In the genomic region with DNA sequence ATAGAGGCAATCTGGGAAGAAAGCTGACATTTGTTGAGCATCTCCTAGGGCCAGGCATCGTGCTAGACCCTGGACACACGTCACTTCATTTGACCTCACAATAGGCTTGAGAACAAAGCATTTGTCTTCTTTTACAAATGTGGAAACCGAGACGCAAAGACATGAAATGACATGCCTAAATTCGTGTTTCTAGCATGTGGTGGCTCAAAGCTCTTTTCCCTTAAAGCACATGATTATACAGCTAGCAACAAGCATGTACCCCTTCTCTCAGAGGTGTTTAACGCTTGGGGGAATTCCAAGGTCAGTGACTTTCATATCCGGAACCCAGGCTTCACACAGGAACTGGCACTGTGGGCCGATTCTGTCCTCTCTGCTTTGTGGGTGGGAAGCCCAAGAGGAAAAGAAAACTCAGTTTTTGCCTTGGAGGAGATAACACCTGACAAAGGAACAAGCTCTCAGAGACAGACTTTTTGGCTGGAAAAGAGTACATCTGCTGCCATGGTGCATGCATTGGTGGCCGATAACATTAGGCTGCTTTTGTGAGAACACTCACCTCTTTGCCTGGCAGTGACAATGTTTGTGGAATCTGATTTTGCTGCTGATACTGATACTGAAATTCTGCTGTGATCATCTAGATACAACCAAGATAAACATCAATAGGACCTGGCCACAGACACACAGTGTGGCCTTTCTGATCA, we compare ENCODE assay signal across 9 cellular contexts. TPM values are rescaled to one million over a fixed set of nuclear protein-coding genes. Genes with fewer than 3 reads are reported as not detected.
A peak's percentile ranks its signal among the peaks of the same experiment; 100 is the strongest.
DNase-seq lines count a peak whose midpoint lies in the region; TF ChIP-seq lines count a peak whose summit lies in the region.
"Had no signal": no experiment of that assay in that cellular context is flagged by ENCODE, and none has a peak within 500 bp of the region (broad histone marks: within the 10 kb centered on the region; RNA-seq: fewer than 3 reads in every experiment).

No MANE protein-coding gene starts in this region.

- H2AFZ ChIP-seq in mammary epithelial cell (ENCODE audit: low read depth, low read length) (peak overlapping the region; percentile 22), OCI-LY7 (ENCODE audit: low read length) (peak overlapping the region; percentile 72)

- H3K27me3 ChIP-seq in mammary epithelial cell (ENCODE audit: insufficient read depth, low read length) (no peaks in the 10 kb centered on the region), vagina (no peaks in the 10 kb centered on the region)

- H3K79me2 ChIP-seq in mammary epithelial cell (ENCODE audit: insufficient read depth, low read length) (no peaks in the 10 kb centered on the region), OCI-LY7 (ENCODE audit: insufficient read depth, low read depth, low read length) (no peaks in the 10 kb centered on the region)

- H3K36me3 Mint-ChIP-seq in MCF 10A (ENCODE audit: insufficient read depth, unreplicated experiment): no peaks in the 10 kb centered on the region

- no peaks in the 10 kb centered on the region for H3K4me1 Mint-ChIP-seq in MCF 10A (ENCODE audit: insufficient read depth, unreplicated experiment)

- H3K4me1 ChIP-seq in mammary epithelial cell (ENCODE audit: insufficient read depth, low read length) (no peaks in the 10 kb centered on the region), OCI-LY7 (ENCODE audit: insufficient read depth, low read length, poor library complexity, severe bottlenecking) (peaks cover 31% of the 10 kb centered on the region), vagina (no peaks in the 10 kb centered on the region)

- 78% methylated on average over 8 of the region's 9 CpGs for WGBS in mammary epithelial cell (ENCODE audit: low coverage, missing lambda C conversion rate)

- H3K27ac Mint-ChIP-seq in MCF 10A (ENCODE audit: low read depth, unreplicated experiment): no peak overlapping the region

- BruUV-seq in mammary epithelial cell (replicated peaks; lab: Mats Ljungman, UMichigan): no TSS peak
- BruUV-seq in MCF 10A (replicated peaks; lab: Mats Ljungman, UMichigan): no TSS peak
- BruUV-seq in OCI-LY7 (replicated peaks; lab: Mats Ljungman, UMichigan): no TSS peak

- TF ChIP-seq CTCF in mammary epithelial cell (conservative IDR thresholded peaks at IDR 0.05 in 1 of 2, IDR thresholded peaks at IDR 0.05 in 1 of 2; ENCODE audit: extremely low read depth in 1 of 2, insufficient read depth in 1 of 2, low read depth in 1 of 2, low read length in 2 of 2): no peak
- no peak for TF ChIP-seq CTCF in MCF 10A (IDR thresholded peaks at IDR 0.05; ENCODE audit: unreplicated experiment)
- TF ChIP-seq CTCF in OCI-LY7 (conservative IDR thresholded peaks at IDR 0.05; ENCODE audit: low read length): no peak
- no peak for TF ChIP-seq CTCF in vagina (IDR thresholded peaks at IDR 0.05)

- H3K4me2 ChIP-seq in mammary epithelial cell (ENCODE audit: insufficient read depth, low read depth, low read length) (no peak overlapping the region), OCI-LY7 (ENCODE audit: low read length) (peak overlapping the region; percentile 14)

- H3K36me3 ChIP-seq in mammary epithelial cell (ENCODE audit: insufficient read depth, low read length) (no peaks in the 10 kb centered on the region), OCI-LY7 (ENCODE audit: insufficient read depth, low read length) (no peaks in the 10 kb centered on the region), vagina (no peaks in the 10 kb centered on the region)

- H3K4me3 ChIP-seq in mammary epithelial cell (replicated peaks in 1 of 3; ENCODE audit: insufficient read depth in 1 of 3, low read depth in 2 of 3, low read length in 3 of 3) (no peak overlapping the region), OCI-LY7 (ENCODE audit: low read depth, low read length, poor library complexity, severe bottlenecking) (no peak overlapping the region), vagina (no peak overlapping the region)

- intact Hi-C loops in mammary epithelial cell (cut with micrococcal nuclease) (loop anchor here (5.0 kb wide), 1 partner anchor 178 kb away; no protein-coding TSS in a partner anchor), MCF 10A (cut with micrococcal nuclease) (loop anchor here (5.0 to 10.0 kb wide), 2 partner anchors 167 to 196 kb away; partner anchors contain the start of gene CD58), OCI-LY7 (cut with micrococcal nuclease; ENCODE audit: unreplicated experiment) (no loop called here), vagina (cut with DNase I) (no loop called here)

- no peak overlapping the region for H3K27ac ChIP-seq in mammary epithelial cell (ENCODE audit: insufficient read depth, low read depth, low read length)
- H3K27ac ChIP-seq in OCI-LY7 (ENCODE audit: low read depth, low read length, poor library complexity, severe bottlenecking): peak overlapping the region; percentile 19
- H3K27ac ChIP-seq in vagina: peak overlapping the region; percentile 16

- no peaks in the 10 kb centered on the region for H3K9me2 ChIP-seq in OCI-LY7 (ENCODE audit: insufficient read depth, low read length)

- POLR2A ChIA-PET in MCF 10A (lab: Yijun Ruan, JAX): interaction anchor here (0.5 to 1.7 kb wide), 4 partner anchors 11 to 317 kb away, joined by 3 to 5 read pairs (median 4); no protein-coding TSS in a partner anchor
- POLR2A ChIA-PET in OCI-LY7 (lab: Charles Lee): interaction anchor here (1.2 kb wide), 1 partner anchor 13 kb away, joined by 3 read pairs; no protein-coding TSS in a partner anchor

- H3K27me3 Mint-ChIP-seq in MCF 10A (ENCODE audit: insufficient read depth, unreplicated experiment): peaks cover 11% of the 10 kb centered on the region

- CTCF ChIA-PET in mammary epithelial cell (lab: Charles Lee; ENCODE audit: low non-redundant PET) (interaction anchor here (0.5 to 0.6 kb wide), 2 partner anchors 81 to 138 kb away, joined by 3 to 4 read pairs; no protein-coding TSS in a partner anchor), MCF 10A (lab: Yijun Ruan, JAX) (interaction anchor here (0.6 to 4.6 kb wide), 23 partner anchors 8 to 548 kb away, joined by 3 to 59 read pairs (median 4); partner anchors contain the start of gene TTF2), OCI-LY7 (lab: Charles Lee; ENCODE audit: unreplicated experiment) (interaction anchor here (2.2 kb wide), 1 partner anchor 79 kb away, joined by 8 read pairs; no protein-coding TSS in a partner anchor)

- H3K4me3 Mint-ChIP-seq in MCF 10A (ENCODE audit: unreplicated experiment): no peak overlapping the region

- no peak overlapping the region for H3K9ac ChIP-seq in mammary epithelial cell (ENCODE audit: insufficient read depth, low read length)

- H3K9me3 ChIP-seq in mammary epithelial cell (replicated peaks; ENCODE audit: insufficient read depth, low read length) (peaks cover 16% of the 10 kb centered on the region), OCI-LY7 (ENCODE audit: low read length) (peaks cover 11% of the 10 kb centered on the region), vagina (peaks cover under 1% of the 10 kb centered on the region)

- dilution Hi-C loops in mammary epithelial cell (cut with HindIII; ENCODE audit: low sequenced_read_pairs): loop anchor here (25.0 kb wide), 1 partner anchor 323 kb away; the partner anchor contains the start of gene TTF2

- DNase-seq in mammary epithelial cell (peak; percentile 70), MCF 10A (ENCODE audit: unreplicated experiment) (no peak), OCI-LY7 (ENCODE audit: low spot score) (peak; percentile 23), vagina (ENCODE audit: extremely low spot score in 2 of 2) (no peak), retina (no peak), kidney glomerular epithelial cell (lab: John Stamatoyannopoulos, UW) (no peak), D341Med (ENCODE audit: low spot score) (no peak)
- peak; percentile 60 for DNase-seq in effector CD4-positive, alpha-beta T cell

- H4K20me1 ChIP-seq in mammary epithelial cell (ENCODE audit: insufficient read depth, low read length) (no peaks in the 10 kb centered on the region), OCI-LY7 (ENCODE audit: insufficient read depth, low read length) (no peaks in the 10 kb centered on the region)

- TF ChIP-seq POLR2A in vagina (IDR thresholded peaks at IDR 0.05): no peak

- H3K9me3 Mint-ChIP-seq in MCF 10A (ENCODE audit: unreplicated experiment): peaks cover 27% of the 10 kb centered on the region

- in situ Hi-C loops in mammary epithelial cell (cut with MboI; ENCODE audit: low sequenced_read_pairs in 2 of 2): loop anchor here in 1 of 2 donors (5.0 to 10.0 kb wide), 2 partner anchors 76 to 308 kb away; no protein-coding TSS in a partner anchor

RNA-seq across cellular contexts. Expression of gene CD2, which starts 15.4 kb away (rescaled TPM):
- total RNA-seq in mammary epithelial cell (not detected), MCF 10A (2022) (not detected in 2 replicates), OCI-LY7 (2022) (not detected in 2 replicates), vagina (8.3 TPM)
- not detected for polyA plus RNA-seq in mammary epithelial cell
- polyA minus RNA-seq in mammary epithelial cell: not detected
- total RNA-seq in OCI-LY7 (2014; rRNA removed; shearing (Covaris generic)): not detected in 2 replicates
- polyA plus RNA-seq: AG04450 had no signal

Comparison
In these comparisons a context has a peak if more than half of its experiments do, and no peak if none do; other contexts are left out.
1. DNase-seq: peak in mammary epithelial cell (single experiment), OCI-LY7 (single experiment) and effector CD4-positive, alpha-beta T cell (single experiment); none in MCF 10A (single experiment), vagina (0 of 2), retina (single experiment), kidney glomerular epithelial cell (single experiment) and D341Med (single experiment).
2. intact Hi-C loops: an anchor here in mammary epithelial cell (5.0 kb wide) and MCF 10A (5.0 to 10.0 kb wide); none called in OCI-LY7 and vagina.